17 cellular contexts compared by ENCODE assay signal in the genomic region with DNA sequence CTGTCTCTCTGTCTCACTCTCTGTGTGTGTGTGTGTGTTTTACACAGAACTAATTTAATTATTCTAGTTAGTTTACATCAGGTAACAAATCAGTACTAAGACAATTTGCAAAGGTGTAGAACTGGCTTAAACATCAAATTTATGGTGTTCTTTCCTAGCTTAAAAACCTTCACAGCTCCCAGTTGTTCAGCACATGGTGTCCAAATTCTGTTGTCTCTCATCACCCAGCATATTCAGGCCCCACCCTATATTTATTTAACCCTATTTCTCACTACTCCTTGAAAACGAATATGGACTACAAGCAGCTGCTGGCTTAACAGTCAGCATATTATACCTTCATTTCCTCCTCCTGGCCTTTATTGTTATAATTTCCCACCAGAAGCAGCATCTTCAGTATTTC. TPM values are rescaled to one million over a fixed set of nuclear protein-coding genes. Genes with fewer than 3 reads are reported as not detected.
DNase-seq lines count a peak whose midpoint lies in the region; ATAC-seq and TF ChIP-seq lines count a peak whose summit lies in the region.
"Had no signal": no experiment of that assay in that cellular context is flagged by ENCODE, and none has a peak within 500 bp of the region (broad histone marks: within the 10 kb centered on the region; RNA-seq: fewer than 3 reads in every experiment).

No MANE protein-coding gene starts in this region.

- H3K4me3 ChIP-seq in A673 (ENCODE audit: low read depth, low read length, poor library complexity, severe bottlenecking) (no peak overlapping the region), mucosa of descending colon (no peak overlapping the region)

- H3K27ac ChIP-seq in A673 (ENCODE audit: low read depth, low read length, poor library complexity, severe bottlenecking) (no peak overlapping the region), RWPE1 (peak overlapping the region; percentile 97)

- H3K4me1 ChIP-seq in A673 (ENCODE audit: insufficient read depth, low read length, poor library complexity, severe bottlenecking) (peaks cover 12% of the 10 kb centered on the region), mucosa of descending colon (ENCODE audit: low read depth) (peaks cover 11% of the 10 kb centered on the region)

- H3K36me3 ChIP-seq in A673 (ENCODE audit: insufficient read depth, low read length, poor library complexity, severe bottlenecking) (no peaks in the 10 kb centered on the region), mucosa of descending colon (ENCODE audit: low read depth) (no peaks in the 10 kb centered on the region)

- peak; percentile 25 for ATAC-seq in esophagus mucosa
- ATAC-seq in mucosa of descending colon: peak; percentile 50
- ATAC-seq in GM18907 (IDR thresholded peaks at IDR 0.05; ENCODE audit: unreplicated experiment): no peak
- no peak for ATAC-seq in HG02759 (IDR thresholded peaks at IDR 0.05; ENCODE audit: unreplicated experiment)
- ATAC-seq in GM18520 (IDR thresholded peaks at IDR 0.05; ENCODE audit: unreplicated experiment): no peak

- H3K9me3 ChIP-seq in A673 (ENCODE audit: low read depth, low read length, poor library complexity, severe bottlenecking) (no peaks in the 10 kb centered on the region), mucosa of descending colon (no peaks in the 10 kb centered on the region)

- DNase-seq in A673 (ENCODE audit: low spot score) (no peak), RWPE1 (ENCODE audit: low spot score) (no peak), mucosa of descending colon (no peak), head of caudate nucleus (no peak)
- DNase-seq: CD4-positive, CD25-positive, alpha-beta regulatory T cell; DMS79 treated with DMSO at 0.1 percent for 48 hours; H7; Kasumi-1; NCI-H1417 treated with DMSO at 0.1 percent for 48 hours; NCI-H2029; NCI-H2171 treated with DMSO at 0.1 percent for 48 hours; NCI-H82; Right ventricle myocardium superior had no signal

- POLR2A ChIA-PET in A673 (lab: Charles Lee; ENCODE audit: low non-redundant PET): no interaction called here
- POLR2A ChIA-PET in RWPE1 (lab: Yijun Ruan, JAX; ENCODE audit: low non-redundant PET): interaction anchor here (0.6 kb wide), 1 partner anchor 28 kb away, joined by 4 read pairs; no protein-coding TSS in a partner anchor

- TF ChIP-seq CTCF in A673 (conservative IDR thresholded peaks at IDR 0.05; ENCODE audit: low read depth, low read length) (no peak), RWPE1 (conservative IDR thresholded peaks at IDR 0.05; ENCODE audit: low read depth) (no peak), mucosa of descending colon (IDR thresholded peaks at IDR 0.05) (no peak)

- intact Hi-C loops in A673 (cut with micrococcal nuclease; ENCODE audit: unreplicated experiment) (no loop called here), mucosa of descending colon (cut with DNase I, micrococcal nuclease) (no loop called here), head of caudate nucleus (cut with DNase I) (no loop called here)

- TSS peak; percentile 20 for BruUV-seq in A673 (replicated peaks; lab: Mats Ljungman, UMichigan)

- CTCF ChIA-PET in A673 (lab: Charles Lee): no interaction called here
- CTCF ChIA-PET in RWPE1 (lab: Yijun Ruan, JAX): interaction anchor here (1.1 kb wide), 1 partner anchor 55 kb away, joined by 5 read pairs; no protein-coding TSS in a partner anchor

- H3K27me3 ChIP-seq in A673 (replicated peaks; ENCODE audit: insufficient read depth, low read depth, low read length, poor library complexity): no peaks in the 10 kb centered on the region

RNA-seq across cellular contexts. Expression of gene IL20RB, which starts 1.1 kb away (rescaled TPM):
- total RNA-seq in A673 (2021): 4.0 and 4.2 TPM in 2 replicates
- total RNA-seq in esophagus mucosa: 94.7 TPM
- 1 to 10 TPM in 2 of 3 donors, under 1 TPM in 1; 0.60 to 1.7 (median 1.2) TPM for total RNA-seq in mucosa of descending colon

Comparison
In these comparisons a context has a peak if more than half of its experiments do, and no peak if none do; other contexts are left out.
1. ATAC-seq: peak in esophagus mucosa (single experiment) and mucosa of descending colon (single experiment); none in GM18907 (single experiment), HG02759 (single experiment) and GM18520 (single experiment).
2. RNA of gene IL20RB, which starts 1.1 kb away (total RNA-seq): 94.7 TPM in esophagus mucosa (single experiment); 4.0 to 4.2 TPM in A673 and 0.60 to 1.7 TPM in mucosa of descending colon; every median in the first group is over 10 times any median in the second.